Comparison of ENCODE assay signal across 1 cellular context in the genomic region with DNA sequence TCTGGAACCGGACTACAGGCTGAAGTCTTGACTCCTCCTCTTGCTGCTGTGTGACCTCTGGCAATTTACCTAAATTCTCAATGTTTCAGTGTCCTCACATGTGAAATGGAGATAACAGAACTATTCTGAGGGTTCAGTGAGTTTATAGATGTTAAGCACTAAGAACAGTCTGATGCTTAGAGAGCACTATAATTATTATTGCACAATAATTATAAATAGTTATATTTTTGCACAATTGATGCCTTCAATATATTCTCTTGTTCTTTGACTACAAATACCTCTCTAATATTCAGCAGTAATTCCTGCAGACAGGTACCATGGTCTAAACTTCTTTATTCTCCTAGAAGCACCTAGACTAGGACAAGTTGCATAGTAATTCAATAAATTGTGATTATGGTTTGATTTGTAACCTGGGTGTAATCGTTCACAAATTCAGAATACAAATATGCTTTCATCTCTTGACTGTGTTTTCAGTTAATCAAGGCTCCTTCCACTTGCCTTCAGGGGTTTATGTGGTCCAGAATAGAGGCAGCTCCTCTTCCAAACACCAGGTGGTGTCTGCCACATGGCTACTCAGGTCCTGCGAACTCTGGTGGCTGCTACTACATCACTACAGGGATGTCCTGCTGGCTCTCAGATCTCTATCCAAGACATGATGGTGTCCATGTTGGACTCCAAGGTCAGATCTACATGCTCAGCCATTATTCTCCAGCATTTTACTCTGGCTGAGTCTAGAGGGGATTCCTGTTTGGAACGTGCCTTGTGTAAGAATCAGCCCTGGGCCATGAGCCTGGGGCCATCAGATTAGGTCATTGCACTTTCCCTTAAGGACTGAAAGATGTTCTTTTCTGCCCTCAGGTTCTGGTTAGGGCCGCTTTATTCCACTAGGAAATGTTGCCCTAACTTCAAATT.
TF ChIP-seq lines count a peak whose summit lies in the region.

No MANE protein-coding gene starts in this region.

TF ChIP-seq in GM23338, 12 proteins besides CTCF, POLR2A, EP300 and RAD21 (continued from another document):
- 0 out of 2 replicates have a peak, but pooled peaks have one; percentile 61 for TF ChIP-seq ZNF462 (CRISPR knock-in tag; IDR thresholded peaks at IDR 0.05)
- TF ChIP-seq ZNF114 (CRISPR knock-in tag; IDR thresholded peaks at IDR 0.05): no peak
- TF ChIP-seq, protein P1, sequence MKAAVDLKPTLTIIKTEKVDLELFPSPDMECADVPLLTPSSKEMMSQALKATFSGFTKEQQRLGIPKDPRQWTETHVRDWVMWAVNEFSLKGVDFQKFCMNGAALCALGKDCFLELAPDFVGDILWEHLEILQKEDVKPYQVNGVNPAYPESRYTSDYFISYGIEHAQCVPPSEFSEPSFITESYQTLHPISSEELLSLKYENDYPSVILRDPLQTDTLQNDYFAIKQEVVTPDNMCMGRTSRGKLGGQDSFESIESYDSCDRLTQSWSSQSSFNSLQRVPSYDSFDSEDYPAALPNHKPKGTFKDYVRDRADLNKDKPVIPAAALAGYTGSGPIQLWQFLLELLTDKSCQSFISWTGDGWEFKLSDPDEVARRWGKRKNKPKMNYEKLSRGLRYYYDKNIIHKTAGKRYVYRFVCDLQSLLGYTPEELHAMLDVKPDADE (IDR thresholded peaks at IDR 0.05): no peak
- no peak for TF ChIP-seq EZH2phosphoT487 (IDR thresholded peaks at IDR 0.05; ENCODE audit: unreplicated experiment)
- TF ChIP-seq NANOG (IDR thresholded peaks at IDR 0.05; ENCODE audit: borderline replicate concordance): no peak
- TF ChIP-seq JUNB (IDR thresholded peaks at IDR 0.05; ENCODE audit: unreplicated experiment): no peak
- no peak for TF ChIP-seq ZNF331 (CRISPR knock-in tag; IDR thresholded peaks at IDR 0.05; ENCODE audit: low read depth)
- no peak for TF ChIP-seq EZH2 (IDR thresholded peaks at IDR 0.05; ENCODE audit: low read depth, unreplicated experiment)
- no peak for TF ChIP-seq STAT1 (IDR thresholded peaks at IDR 0.05; ENCODE audit: unreplicated experiment)
